1 cellular context compared by ENCODE assay signal in the genomic region with DNA sequence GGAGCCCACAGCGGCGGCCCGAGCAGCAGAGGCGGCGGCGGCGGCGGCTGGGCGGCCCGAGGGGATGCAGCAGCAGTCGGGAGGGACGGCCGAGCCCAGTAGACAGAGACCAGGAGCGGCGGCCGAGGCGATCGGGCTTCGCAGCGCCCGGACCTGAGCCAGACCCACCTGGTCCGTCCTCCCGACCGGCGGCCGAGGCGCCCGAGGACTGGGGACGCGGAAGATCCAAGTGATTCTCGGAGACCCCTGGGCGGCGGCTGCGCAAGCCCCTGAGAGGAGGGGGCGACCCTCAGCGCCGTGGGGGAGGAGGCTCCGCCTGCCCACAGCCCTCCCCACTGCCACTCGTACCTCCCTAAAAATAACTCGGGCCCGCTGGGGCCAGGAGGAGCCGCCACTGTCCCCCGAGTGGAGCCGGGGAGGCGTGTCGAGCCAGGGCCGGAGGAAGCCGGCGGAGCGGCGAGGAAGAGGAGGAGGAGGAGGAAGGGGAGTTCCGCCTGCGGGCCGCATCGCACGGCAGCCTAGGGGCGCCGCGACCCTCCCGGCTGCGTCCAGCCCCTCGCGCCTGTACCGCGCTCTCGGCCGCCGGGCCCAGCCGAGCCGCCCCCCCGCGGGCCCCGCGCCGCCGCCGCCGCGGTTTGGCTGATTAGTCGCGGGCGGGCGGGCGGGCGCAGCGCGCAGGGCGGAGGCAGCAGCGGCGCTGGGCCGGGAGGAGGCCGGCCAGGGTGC.
TF ChIP-seq lines count a peak whose summit lies in the region.

No MANE protein-coding gene starts in this region.

TF ChIP-seq in K562, 482 proteins besides CTCF, POLR2A, EP300 and RAD21 (continues in another document):
- TF ChIP-seq, protein P1, sequence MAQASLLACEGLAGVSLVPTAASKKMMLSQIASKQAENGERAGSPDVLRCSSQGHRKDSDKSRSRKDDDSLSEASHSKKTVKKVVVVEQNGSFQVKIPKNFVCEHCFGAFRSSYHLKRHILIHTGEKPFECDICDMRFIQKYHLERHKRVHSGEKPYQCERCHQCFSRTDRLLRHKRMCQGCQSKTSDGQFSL (CRISPR knock-in tag; IDR thresholded peaks at IDR 0.05), result peak; percentile 33; the same call in 1 of the 2 replicates
- TF ChIP-seq, protein P1 (tag; IDR thresholded peaks at IDR 0.05), result no peak
- no peak for TF ChIP-seq RBM14 (IDR thresholded peaks at IDR 0.05; ENCODE audit: borderline replicate concordance, insufficient read depth, low read depth, low read length)
- TF ChIP-seq CCNT2 (IDR thresholded peaks at IDR 0.05; ENCODE audit: borderline replicate concordance, extremely low read depth, insufficient read length, low read depth, low read length), result peak; percentile 66
- TF ChIP-seq PURB (CRISPR knock-in tag; IDR thresholded peaks at IDR 0.05; ENCODE audit: low read depth), result no peak
- TF ChIP-seq CXXC5 (CRISPR knock-in tag; IDR thresholded peaks at IDR 0.05), result peak; percentile 33
- no peak for TF ChIP-seq MED1 (CRISPR knock-in tag; IDR thresholded peaks at IDR 0.05; ENCODE audit: borderline replicate concordance)
- TF ChIP-seq GABPB1 (CRISPR knock-in tag; IDR thresholded peaks at IDR 0.05), result peak; percentile 58; the same call in 1 of the 2 replicates
- no peak for TF ChIP-seq GATAD2B (IDR thresholded peaks at IDR 0.05; ENCODE audit: borderline replicate concordance)
- TF ChIP-seq ZNF696 (CRISPR knock-in tag; conservative IDR thresholded peaks at IDR 0.05), result no peak
- no peak for TF ChIP-seq SRF (CRISPR knock-in tag; IDR thresholded peaks at IDR 0.05)
- TF ChIP-seq NR3C1 (CRISPR knock-in tag; IDR thresholded peaks at IDR 0.05), result no peak
- 0 out of 2 replicates have a peak, but pooled peaks have one; percentile 24 for TF ChIP-seq CREM (IDR thresholded peaks at IDR 0.05; ENCODE audit: low read depth)
- no peak for TF ChIP-seq MEF2D (tag; conservative IDR thresholded peaks at IDR 0.05; ENCODE audit: low read depth)
- peak; percentile 21; the same call in 1 of the 2 replicates for TF ChIP-seq MTA3 (IDR thresholded peaks at IDR 0.05; ENCODE audit: borderline replicate concordance)
- TF ChIP-seq, protein P2, sequence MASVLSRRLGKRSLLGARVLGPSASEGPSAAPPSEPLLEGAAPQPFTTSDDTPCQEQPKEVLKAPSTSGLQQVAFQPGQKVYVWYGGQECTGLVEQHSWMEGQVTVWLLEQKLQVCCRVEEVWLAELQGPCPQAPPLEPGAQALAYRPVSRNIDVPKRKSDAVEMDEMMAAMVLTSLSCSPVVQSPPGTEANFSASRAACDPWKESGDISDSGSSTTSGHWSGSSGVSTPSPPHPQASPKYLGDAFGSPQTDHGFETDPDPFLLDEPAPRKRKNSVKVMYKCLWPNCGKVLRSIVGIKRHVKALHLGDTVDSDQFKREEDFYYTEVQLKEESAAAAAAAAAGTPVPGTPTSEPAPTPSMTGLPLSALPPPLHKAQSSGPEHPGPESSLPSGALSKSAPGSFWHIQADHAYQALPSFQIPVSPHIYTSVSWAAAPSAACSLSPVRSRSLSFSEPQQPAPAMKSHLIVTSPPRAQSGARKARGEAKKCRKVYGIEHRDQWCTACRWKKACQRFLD (CRISPR knock-in tag; IDR thresholded peaks at IDR 0.05), result peak; percentile 40; the same call in 1 of the 2 replicates
- TF ChIP-seq IRF2 (CRISPR knock-in tag; IDR thresholded peaks at IDR 0.05), result no peak
- peak; percentile 47; the same call in 1 of the 2 replicates for TF ChIP-seq PHF8 (IDR thresholded peaks at IDR 0.05; ENCODE audit: borderline replicate concordance, low read length)
- TF ChIP-seq PCBP1 (IDR thresholded peaks at IDR 0.05; ENCODE audit: low read depth, low read length, poor library complexity, severe bottlenecking), result peak; percentile 31
- peak; percentile 62 for TF ChIP-seq RBFOX2 (IDR thresholded peaks at IDR 0.05; ENCODE audit: low read depth, low read length)
- TF ChIP-seq, protein P3, sequence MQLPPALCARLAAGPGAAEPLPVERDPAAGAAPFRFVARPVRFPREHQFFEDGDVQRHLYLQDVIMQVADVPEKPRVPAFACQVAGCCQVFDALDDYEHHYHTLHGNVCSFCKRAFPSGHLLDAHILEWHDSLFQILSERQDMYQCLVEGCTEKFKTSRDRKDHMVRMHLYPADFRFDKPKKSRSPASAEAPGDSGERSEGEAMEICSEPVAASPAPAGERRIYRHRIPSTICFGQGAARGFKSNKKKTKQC (CRISPR knock-in tag; IDR thresholded peaks at IDR 0.05), result 0 out of 2 replicates have a peak, but pooled peaks have one; percentile 22
- no peak for TF ChIP-seq HMBOX1 (IDR thresholded peaks at IDR 0.05)
- no peak for TF ChIP-seq ZNF174 (CRISPR knock-in tag; IDR thresholded peaks at IDR 0.05)
- no peak for TF ChIP-seq KHSRP (IDR thresholded peaks at IDR 0.05)
- TF ChIP-seq ZNF165 (CRISPR knock-in tag; IDR thresholded peaks at IDR 0.05; ENCODE audit: borderline replicate concordance), result no peak
- no peak for TF ChIP-seq ZNF175 (CRISPR knock-in tag; IDR thresholded peaks at IDR 0.05; ENCODE audit: low read depth)
- TF ChIP-seq DNMT1 (IDR thresholded peaks at IDR 0.05), result no peak
- TF ChIP-seq, protein P4, sequence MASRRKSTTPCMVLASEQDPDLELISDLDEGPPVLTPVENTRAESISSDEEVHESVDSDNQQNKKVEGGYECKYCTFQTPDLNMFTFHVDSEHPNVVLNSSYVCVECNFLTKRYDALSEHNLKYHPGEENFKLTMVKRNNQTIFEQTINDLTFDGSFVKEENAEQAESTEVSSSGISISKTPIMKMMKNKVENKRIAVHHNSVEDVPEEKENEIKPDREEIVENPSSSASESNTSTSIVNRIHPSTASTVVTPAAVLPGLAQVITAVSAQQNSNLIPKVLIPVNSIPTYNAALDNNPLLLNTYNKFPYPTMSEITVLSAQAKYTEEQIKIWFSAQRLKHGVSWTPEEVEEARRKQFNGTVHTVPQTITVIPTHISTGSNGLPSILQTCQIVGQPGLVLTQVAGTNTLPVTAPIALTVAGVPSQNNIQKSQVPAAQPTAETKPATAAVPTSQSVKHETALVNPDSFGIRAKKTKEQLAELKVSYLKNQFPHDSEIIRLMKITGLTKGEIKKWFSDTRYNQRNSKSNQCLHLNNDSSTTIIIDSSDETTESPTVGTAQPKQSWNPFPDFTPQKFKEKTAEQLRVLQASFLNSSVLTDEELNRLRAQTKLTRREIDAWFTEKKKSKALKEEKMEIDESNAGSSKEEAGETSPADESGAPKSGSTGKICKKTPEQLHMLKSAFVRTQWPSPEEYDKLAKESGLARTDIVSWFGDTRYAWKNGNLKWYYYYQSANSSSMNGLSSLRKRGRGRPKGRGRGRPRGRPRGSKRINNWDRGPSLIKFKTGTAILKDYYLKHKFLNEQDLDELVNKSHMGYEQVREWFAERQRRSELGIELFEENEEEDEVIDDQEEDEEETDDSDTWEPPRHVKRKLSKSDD (conservative IDR thresholded peaks at IDR 0.05; ENCODE audit: low read length), result no peak
- no peak for TF ChIP-seq FOXA1 (IDR thresholded peaks at IDR 0.05; ENCODE audit: borderline replicate concordance)
- TF ChIP-seq SREBF2 (CRISPR knock-in tag; IDR thresholded peaks at IDR 0.05), result no peak
- TF ChIP-seq ARID4B (CRISPR knock-in tag; IDR thresholded peaks at IDR 0.05), result no peak
- TF ChIP-seq STAG1 (CRISPR knock-in tag; IDR thresholded peaks at IDR 0.05; ENCODE audit: borderline replicate concordance), result no peak
- TF ChIP-seq FOXK1 (CRISPR knock-in tag; IDR thresholded peaks at IDR 0.05; ENCODE audit: borderline replicate concordance), result no peak
- TF ChIP-seq ZBTB7A (IDR thresholded peaks at IDR 0.05; ENCODE audit: borderline replicate concordance, control insufficient read depth, low read depth, low read length), result peak; percentile 84; the same call in 1 of the 2 replicates
- TF ChIP-seq GTF2A2 (tag; IDR thresholded peaks at IDR 0.05), result no peak
- no peak for TF ChIP-seq NONO (IDR thresholded peaks at IDR 0.05; ENCODE audit: low read depth in 2 of 2, low read length in 1 of 2)
- TF ChIP-seq ATF1 (CRISPR knock-in tag; IDR thresholded peaks at IDR 0.05), result no peak
- TF ChIP-seq ATF1 (tag; IDR thresholded peaks at IDR 0.05), result no peak
- TF ChIP-seq MEF2A (IDR thresholded peaks at IDR 0.05; ENCODE audit: control insufficient read depth, low read depth, low read length), result 0 out of 2 replicates have a peak, but pooled peaks have one; percentile 20
- no peak for TF ChIP-seq TARDBP (IDR thresholded peaks at IDR 0.05)
- peak in 1 of 2 experiments; percentile 72; a peak in 3 of 4 replicates for TF ChIP-seq UBTF (IDR thresholded peaks at IDR 0.05; ENCODE audit: borderline replicate concordance in 1 of 2, low read depth in 2 of 2, low read length in 2 of 2)
- TF ChIP-seq CAMTA2 (CRISPR knock-in tag; conservative IDR thresholded peaks at IDR 0.05), result no peak
- TF ChIP-seq ZNF830 (CRISPR knock-in tag; IDR thresholded peaks at IDR 0.05), result no peak
- TF ChIP-seq PTBP1 (IDR thresholded peaks at IDR 0.05; ENCODE audit: low read depth, low read length), result no peak
- TF ChIP-seq HCFC1 (IDR thresholded peaks at IDR 0.05; ENCODE audit: low read depth, low read length), result no peak
- TF ChIP-seq HIVEP1 (CRISPR knock-in tag; IDR thresholded peaks at IDR 0.05), result no peak
- peak in 1 of 2 experiments; percentile 16; a peak in 1 of 4 replicates for TF ChIP-seq MAZ (CRISPR knock-in tag; conservative IDR thresholded peaks at IDR 0.05 in 1 of 2, IDR thresholded peaks at IDR 0.05 in 1 of 2)
- TF ChIP-seq SP1 (CRISPR knock-in tag; IDR thresholded peaks at IDR 0.05), result no peak
